ENCODE assay signal across 1 cellular context in the genomic region with DNA sequence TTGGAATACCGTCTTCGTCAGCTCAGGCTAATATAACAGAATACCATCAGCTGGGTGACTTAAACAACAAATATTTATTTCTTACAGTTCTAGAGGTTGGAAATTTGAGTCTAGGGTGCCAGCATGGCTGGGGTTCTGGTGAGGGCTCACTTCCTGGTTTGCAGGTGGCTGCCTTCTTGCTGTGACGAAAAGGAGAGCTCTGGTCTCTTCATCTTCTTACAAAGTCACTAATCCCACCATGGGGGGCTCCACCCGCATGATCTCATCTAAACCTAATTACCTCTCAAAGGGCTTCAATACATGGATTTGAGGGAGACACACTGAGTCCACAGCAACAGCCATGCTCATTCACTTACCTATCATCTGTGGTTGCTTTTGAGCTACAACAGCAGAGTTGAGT.
TF ChIP-seq lines count a peak whose summit lies in the region.

No MANE protein-coding gene starts in this region.

TF ChIP-seq in HepG2, 621 proteins besides CTCF, POLR2A, EP300 and RAD21 (continued from another document):
- TF ChIP-seq, protein P1, sequence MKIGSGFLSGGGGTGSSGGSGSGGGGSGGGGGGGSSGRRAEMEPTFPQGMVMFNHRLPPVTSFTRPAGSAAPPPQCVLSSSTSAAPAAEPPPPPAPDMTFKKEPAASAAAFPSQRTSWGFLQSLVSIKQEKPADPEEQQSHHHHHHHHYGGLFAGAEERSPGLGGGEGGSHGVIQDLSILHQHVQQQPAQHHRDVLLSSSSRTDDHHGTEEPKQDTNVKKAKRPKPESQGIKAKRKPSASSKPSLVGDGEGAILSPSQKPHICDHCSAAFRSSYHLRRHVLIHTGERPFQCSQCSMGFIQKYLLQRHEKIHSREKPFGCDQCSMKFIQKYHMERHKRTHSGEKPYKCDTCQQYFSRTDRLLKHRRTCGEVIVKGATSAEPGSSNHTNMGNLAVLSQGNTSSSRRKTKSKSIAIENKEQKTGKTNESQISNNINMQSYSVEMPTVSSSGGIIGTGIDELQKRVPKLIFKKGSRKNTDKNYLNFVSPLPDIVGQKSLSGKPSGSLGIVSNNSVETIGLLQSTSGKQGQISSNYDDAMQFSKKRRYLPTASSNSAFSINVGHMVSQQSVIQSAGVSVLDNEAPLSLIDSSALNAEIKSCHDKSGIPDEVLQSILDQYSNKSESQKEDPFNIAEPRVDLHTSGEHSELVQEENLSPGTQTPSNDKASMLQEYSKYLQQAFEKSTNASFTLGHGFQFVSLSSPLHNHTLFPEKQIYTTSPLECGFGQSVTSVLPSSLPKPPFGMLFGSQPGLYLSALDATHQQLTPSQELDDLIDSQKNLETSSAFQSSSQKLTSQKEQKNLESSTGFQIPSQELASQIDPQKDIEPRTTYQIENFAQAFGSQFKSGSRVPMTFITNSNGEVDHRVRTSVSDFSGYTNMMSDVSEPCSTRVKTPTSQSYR (CRISPR knock-in tag; IDR thresholded peaks at IDR 0.05; ENCODE audit: borderline replicate concordance), result no peak
- TF ChIP-seq, protein P2, sequence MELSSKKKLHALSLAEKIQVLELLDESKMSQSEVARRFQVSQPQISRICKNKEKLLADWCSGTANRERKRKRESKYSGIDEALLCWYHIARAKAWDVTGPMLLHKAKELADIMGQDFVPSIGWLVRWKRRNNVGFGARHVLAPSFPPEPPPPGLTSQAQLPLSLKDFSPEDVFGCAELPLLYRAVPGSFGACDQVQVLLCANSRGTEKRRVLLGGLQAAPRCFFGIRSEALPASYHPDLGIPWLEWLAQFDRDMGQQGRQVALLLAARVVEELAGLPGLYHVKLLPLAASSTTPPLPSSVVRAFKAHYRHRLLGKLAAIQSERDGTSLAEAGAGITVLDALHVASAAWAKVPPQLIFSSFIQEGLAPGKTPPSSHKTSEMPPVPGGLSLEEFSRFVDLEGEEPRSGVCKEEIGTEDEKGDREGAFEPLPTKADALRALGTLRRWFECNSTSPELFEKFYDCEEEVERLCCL (CRISPR knock-in tag; IDR thresholded peaks at IDR 0.05; ENCODE audit: borderline replicate concordance), result no peak
- no peak for TF ChIP-seq ZNF547 (CRISPR knock-in tag; IDR thresholded peaks at IDR 0.05)
